8 cellular contexts compared by ENCODE assay signal in genomic region chr3:171328419-171329082, GRCh38.
DNase-seq lines count a peak whose midpoint lies in the region; ATAC-seq and TF ChIP-seq lines count a peak whose summit lies in the region.

No MANE protein-coding gene starts in this region.

- H3K27ac ChIP-seq in 22Rv1: no peak overlapping the region
- peak overlapping the region; percentile 46 for H3K27ac ChIP-seq in caudate nucleus (ENCODE audit: low read depth, low read length)
- H3K27ac ChIP-seq in neuronal stem cell (replicated peaks; ENCODE audit: low read length): no peak overlapping the region

- DNase-seq in T follicular helper cell (ENCODE audit: low read depth) (peak; percentile 24), caudate nucleus (lab: John Stamatoyannopoulos, UW) (peak in 9 of 61 donors; percentile 8 to 71 (median 25)), neuronal stem cell (ENCODE audit: low spot score) (no peak)

- no peak overlapping the region for H3K9ac ChIP-seq in neuronal stem cell (ENCODE audit: low read depth, low read length, poor library complexity)

- no peak overlapping the region for H4K8ac ChIP-seq in neuronal stem cell (ENCODE audit: low read depth, low read length)

- H3K4me1 ChIP-seq in neuronal stem cell (ENCODE audit: control insufficient read depth in 2 of 2, insufficient read depth in 1 of 2, low read depth in 1 of 2, low read length in 2 of 2): peaks cover 3 to 10% of the 10 kb centered on the region in 2 donors

- H2BK5ac ChIP-seq in neuronal stem cell (ENCODE audit: low read length): no peak overlapping the region

- no peak overlapping the region for H3K4ac ChIP-seq in neuronal stem cell (ENCODE audit: low read length)

- H3K18ac ChIP-seq in neuronal stem cell (ENCODE audit: low read length): peak overlapping the region; percentile 7

- no peak overlapping the region for H3K14ac ChIP-seq in neuronal stem cell (ENCODE audit: low read length)

- ATAC-seq in GM21786 (IDR thresholded peaks at IDR 0.05; ENCODE audit: unreplicated experiment) (peak; percentile 56), GM18873 (IDR thresholded peaks at IDR 0.05; ENCODE audit: low FRiP score, unreplicated experiment) (no peak), GM21619 (IDR thresholded peaks at IDR 0.05; ENCODE audit: unreplicated experiment) (no peak), GM18868 (IDR thresholded peaks at IDR 0.05; ENCODE audit: unreplicated experiment) (no peak)

- no peak overlapping the region for H2AK5ac ChIP-seq in neuronal stem cell (ENCODE audit: low read depth, low read length)

- H2AFZ ChIP-seq in neuronal stem cell (ENCODE audit: low read length): no peak overlapping the region

- 0 out of 2 replicates have a peak, but pooled peaks have one; percentile 19 for TF ChIP-seq CTCF in 22Rv1 (IDR thresholded peaks at IDR 0.05)

- H2BK12ac ChIP-seq in neuronal stem cell (ENCODE audit: low read length): no peak overlapping the region

- H3K27me3 ChIP-seq in neuronal stem cell (ENCODE audit: control insufficient read depth in 3 of 3, insufficient read depth in 3 of 3, low read depth in 1 of 3, low read length in 3 of 3): no peaks in the 10 kb centered on the region

- no peak overlapping the region for H3K4me2 ChIP-seq in neuronal stem cell (ENCODE audit: insufficient read depth, low read length, poor library complexity, severe bottlenecking)

- H3K23ac ChIP-seq in neuronal stem cell (ENCODE audit: low read depth, low read length, poor library complexity): no peak overlapping the region

- no peak overlapping the region for H3K4me3 ChIP-seq in neuronal stem cell (ENCODE audit: low read length in 2 of 2)

- H4K91ac ChIP-seq in neuronal stem cell (ENCODE audit: low read depth, low read length, poor library complexity): no peak overlapping the region

- WGBS in neuronal stem cell (ENCODE audit: extremely low coverage in 2 of 2, insufficient read length in 2 of 2, insufficient replicate concordance in 1 of 2), 2 donors: no CpG with 5 or more reads among the region's 3 CpGs

- H3K9me3 ChIP-seq in neuronal stem cell (replicated peaks in 1 of 2; ENCODE audit: control insufficient read depth in 2 of 2, insufficient read depth in 1 of 2, low read depth in 1 of 2, low read length in 2 of 2): peaks cover 0 to 2% of the 10 kb centered on the region in 2 donors

- no peaks in the 10 kb centered on the region for H3K79me1 ChIP-seq in neuronal stem cell (ENCODE audit: low read depth, low read length)

- no peaks in the 10 kb centered on the region for H3K36me3 ChIP-seq in neuronal stem cell (replicated peaks in 1 of 2; ENCODE audit: control insufficient read depth in 2 of 2, insufficient read depth in 2 of 2, low read length in 2 of 2)

- no peak overlapping the region for H2BK120ac ChIP-seq in neuronal stem cell (ENCODE audit: low read depth, low read length)

- H2BK15ac ChIP-seq in neuronal stem cell (ENCODE audit: low read length): no peak overlapping the region
